Comparison of ENCODE assay signal across 11 cellular contexts in the genomic region with DNA sequence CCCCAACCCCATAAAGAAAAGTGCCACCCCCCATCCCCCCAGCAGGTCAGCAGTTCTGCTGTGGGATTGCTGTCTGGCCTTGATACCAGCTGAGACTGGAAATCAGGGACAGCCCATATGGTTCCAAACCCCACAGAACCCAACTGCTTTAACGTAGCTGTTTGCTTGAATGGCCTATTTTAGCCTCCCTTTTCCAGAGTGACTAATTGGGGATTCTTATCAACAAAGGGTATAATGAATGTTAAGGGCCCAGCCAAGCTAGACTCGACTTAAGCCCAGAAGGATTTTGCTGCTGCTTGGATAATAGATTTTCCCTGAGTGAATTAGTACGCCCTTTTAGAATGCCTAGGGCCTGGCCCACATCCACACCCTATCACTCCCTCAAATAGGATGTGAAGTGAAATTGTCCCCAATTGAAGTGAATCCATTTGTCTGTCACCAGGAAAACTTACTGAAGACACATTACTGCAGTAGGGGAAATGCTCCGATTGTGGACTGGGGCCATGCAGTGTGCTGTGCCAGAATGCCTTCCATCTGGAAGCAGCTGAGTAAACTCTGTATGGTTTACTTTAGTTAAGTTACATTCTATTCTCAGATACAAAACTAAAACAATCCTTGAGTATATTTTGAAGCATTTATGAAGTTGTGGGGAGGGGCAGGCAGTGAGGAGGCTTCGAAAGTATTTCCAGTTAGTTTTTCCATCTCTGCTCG.
DNase-seq lines count a peak whose midpoint lies in the region; TF ChIP-seq lines count a peak whose summit lies in the region.
"Had no signal": no experiment of that assay in that cellular context is flagged by ENCODE, and none has a peak within 500 bp of the region (broad histone marks: within the 10 kb centered on the region; RNA-seq: fewer than 3 reads in every experiment).

No MANE protein-coding gene starts in this region.

- 19 to 24% methylated on average over 6 of the region's 6 CpGs for WGBS in tibial nerve, 2 donors

- DNase-seq in Peyer's patch (no peak), erythroblast (lab: John Stamatoyannopoulos, UW) (peak; percentile 14 to 41), mucosa of gallbladder (ENCODE audit: low spot score) (peak; percentile 40), tibial nerve (ENCODE audit: low spot score in 2 of 2) (no peak), RPMI8226 (no peak), AG08395 (ENCODE audit: low spot score) (no peak), HAP-1 (ENCODE audit: low spot score in 2 of 2) (no peak)
- DNase-seq: effector CD8-positive, alpha-beta T cell; islet precursor cell; NCI-H345; SW 1271 had no signal

- H3K27ac ChIP-seq in Peyer's patch = peak overlapping the region; percentile 16 to 70 (median 36)
- H3K27ac ChIP-seq in tibial nerve = peak overlapping the region; percentile 54 to 87 (median 71)

- TF ChIP-seq POLR2A in Peyer's patch (IDR thresholded peaks at IDR 0.05) (no peak), erythroblast (IDR thresholded peaks at IDR 0.05; ENCODE audit: low read length) (no peak), tibial nerve (IDR thresholded peaks at IDR 0.05) (no peak)

- H3K27me3 ChIP-seq in Peyer's patch (no peaks in the 10 kb centered on the region), tibial nerve (no peaks in the 10 kb centered on the region), HAP-1 (ENCODE audit: low read depth) (no peaks in the 10 kb centered on the region)

- H3K36me3 ChIP-seq in Peyer's patch (peaks cover 0 to 19% (median 0%) of the 10 kb centered on the region in 3 donors), tibial nerve (peaks cover 0 to 3% (median 0%) of the 10 kb centered on the region in 3 donors), HAP-1 (replicated peaks) (no peaks in the 10 kb centered on the region)

- no peak overlapping the region for H3K4me3 ChIP-seq in Peyer's patch
- no peak overlapping the region for H3K4me3 ChIP-seq in tibial nerve
- H3K4me3 ChIP-seq in HAP-1 = no peak overlapping the region

- H3K9me3 ChIP-seq in Peyer's patch (no peaks in the 10 kb centered on the region), tibial nerve (no peaks in the 10 kb centered on the region), HAP-1 (no peaks in the 10 kb centered on the region)

- peak in 1 of 2 donors; percentile 39 for TF ChIP-seq EP300 in tibial nerve (IDR thresholded peaks at IDR 0.05)

- H3K4me1 ChIP-seq in Peyer's patch (peaks cover 0 to 32% (median 3%) of the 10 kb centered on the region in 4 donors), tibial nerve (peaks cover 0 to 98% (median 63%) of the 10 kb centered on the region in 4 donors), HAP-1 (no peaks in the 10 kb centered on the region)

- in situ Hi-C loops in HAP-1 (cut with MboI; ENCODE audit: low sequenced_read_pairs) = no loop called here

- TF ChIP-seq CTCF in Peyer's patch (IDR thresholded peaks at IDR 0.05) (no peak), tibial nerve (IDR thresholded peaks at IDR 0.05) (no peak)

Comparison
In these comparisons a context has a peak if more than half of its experiments do, and no peak if none do; other contexts are left out.
1. DNase-seq: peak in erythroblast (2 of 2) and mucosa of gallbladder (single experiment); none in Peyer's patch (0 of 3), tibial nerve (0 of 2), RPMI8226 (single experiment), AG08395 (single experiment) and HAP-1 (0 of 2).